Comparison of ENCODE assay signal across 23 cellular contexts in the genomic region with DNA sequence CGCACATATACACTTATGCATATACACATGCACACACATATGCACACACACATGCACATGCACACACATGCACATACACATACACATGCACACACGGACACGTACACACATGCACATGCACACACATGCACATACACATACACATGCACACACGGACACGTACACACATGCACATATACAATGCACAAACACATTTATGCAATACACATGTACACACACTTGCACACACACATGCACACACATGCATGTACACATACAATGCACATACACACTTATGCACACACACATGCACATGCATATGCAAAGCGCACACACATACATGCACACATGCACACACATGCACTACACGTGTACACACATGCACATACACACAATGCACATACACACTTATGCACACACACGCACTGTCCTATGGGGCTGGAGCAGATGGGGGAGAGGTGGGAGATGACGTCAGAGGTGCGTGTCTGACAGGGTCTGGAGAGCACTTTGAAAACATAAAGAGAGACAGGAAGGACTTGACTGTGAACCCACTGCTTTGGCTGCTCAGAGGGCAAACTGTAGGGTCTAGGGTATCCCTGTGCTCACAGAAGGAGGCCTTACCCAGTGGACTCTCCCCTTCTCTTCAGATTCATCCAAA.
"Had no signal": no experiment of that assay in that cellular context is flagged by ENCODE, and none has a peak within 500 bp of the region (broad histone marks: within the 10 kb centered on the region; RNA-seq: fewer than 3 reads in every experiment).

No MANE protein-coding gene starts in this region.

- DNase-seq: activated CD4-positive, alpha-beta memory T cell treated with anti-CD3 and anti-CD28 coated beads for 36 hours; activated CD4-positive, alpha-beta T cell treated with anti-CD3 and anti-CD28 coated beads, Interleukin-2, amount 10 ng/mL, durations not matched to agents 7 days and 5 days; activated CD4-positive, CD25-positive, alpha-beta regulatory T cell; activated CD8-positive, alpha-beta memory T cell treated with anti-CD3 and anti-CD28 coated beads for 24 hours; activated gamma-delta T cell treated with Interleukin-2 at 50 U/mL for 16 hours; activated naive CD4-positive, alpha-beta T cell treated with anti-CD3 and anti-CD28 coated beads, Interleukin-2, amount 10 ng/mL, durations not matched to agents 7 days and 5 days; activated naive CD8-positive, alpha-beta T cell treated with anti-CD3 and anti-CD28 coated beads for 36 hours; activated T-cell treated with anti-CD3 and anti-CD28 coated beads, Interleukin-2, amount 50 U/mL, for 4 hours; brain microvascular endothelial cell; cerebellar nuclear complex; NCI-H1092 treated with DMSO at 0.1 percent for 48 hours; NCI-H1436; NCI-H1694 treated with DMSO at 0.1 percent for 48 hours; NCI-H2081; NCI-H446; NCI-H524; Peyer's patch; Right ventricle myocardium superior; SJCRH30; SK-N-SH; T-helper 1 cell had no signal

- H3K4me2 ChIP-seq: SK-N-SH had no signal

- H3K4me3 Mint-ChIP-seq: activated CD4-positive, alpha-beta memory T cell treated with anti-CD3 and anti-CD28 coated beads for 36 hours; activated CD4-positive, alpha-beta T cell treated with anti-CD3 and anti-CD28 coated beads, Interleukin-2, amount 10 ng/mL, durations not matched to agents 7 days and 5 days; activated naive CD4-positive, alpha-beta T cell treated with anti-CD3 and anti-CD28 coated beads, Interleukin-2, amount 10 ng/mL, durations not matched to agents 7 days and 5 days; activated naive CD8-positive, alpha-beta T cell treated with anti-CD3 and anti-CD28 coated beads for 36 hours; activated T-cell treated with anti-CD3 and anti-CD28 coated beads, Interleukin-2, amount 50 U/mL, for 4 hours had no signal

- ATAC-seq: activated T-cell treated with anti-CD3 and anti-CD28 coated beads, Interleukin-2, amount 50 U/mL, for 4 hours had no signal

- H3K27me3 Mint-ChIP-seq: activated CD4-positive, alpha-beta T cell treated with anti-CD3 and anti-CD28 coated beads, Interleukin-2, amount 10 ng/mL, durations not matched to agents 7 days and 5 days; activated naive CD4-positive, alpha-beta T cell treated with anti-CD3 and anti-CD28 coated beads, Interleukin-2, amount 10 ng/mL, durations not matched to agents 7 days and 5 days had no signal

- H3K36me3 ChIP-seq: brain microvascular endothelial cell, Peyer's patch, SJCRH30 had no signal

- H3K27ac Mint-ChIP-seq: activated CD4-positive, alpha-beta memory T cell treated with anti-CD3 and anti-CD28 coated beads for 36 hours; activated CD4-positive, alpha-beta T cell treated with anti-CD3 and anti-CD28 coated beads, Interleukin-2, amount 10 ng/mL, durations not matched to agents 7 days and 5 days; activated naive CD4-positive, alpha-beta T cell treated with anti-CD3 and anti-CD28 coated beads, Interleukin-2, amount 10 ng/mL, durations not matched to agents 7 days and 5 days; activated naive CD8-positive, alpha-beta T cell treated with anti-CD3 and anti-CD28 coated beads for 36 hours had no signal

- H3K27ac ChIP-seq: brain microvascular endothelial cell, Peyer's patch, RWPE1, SJCRH30, VCaP had no signal

- H3K4me3 ChIP-seq: Peyer's patch, SJCRH30 had no signal

- H3K36me3 Mint-ChIP-seq: activated CD4-positive, alpha-beta memory T cell treated with anti-CD3 and anti-CD28 coated beads for 36 hours; activated naive CD4-positive, alpha-beta T cell treated with anti-CD3 and anti-CD28 coated beads, Interleukin-2, amount 10 ng/mL, durations not matched to agents 7 days and 5 days; activated naive CD8-positive, alpha-beta T cell treated with anti-CD3 and anti-CD28 coated beads for 36 hours had no signal

- H3K4me1 ChIP-seq: Peyer's patch, SJCRH30 had no signal

- H3K27me3 ChIP-seq: brain microvascular endothelial cell, Peyer's patch had no signal

- H3K9me3 Mint-ChIP-seq: activated naive CD8-positive, alpha-beta T cell treated with anti-CD3 and anti-CD28 coated beads for 36 hours had no signal

- H3K9me3 ChIP-seq: Peyer's patch, SJCRH30, SK-N-SH had no signal

- H3K4me1 Mint-ChIP-seq: activated CD4-positive, alpha-beta T cell treated with anti-CD3 and anti-CD28 coated beads, Interleukin-2, amount 10 ng/mL, durations not matched to agents 7 days and 5 days; activated naive CD4-positive, alpha-beta T cell treated with anti-CD3 and anti-CD28 coated beads, Interleukin-2, amount 10 ng/mL, durations not matched to agents 7 days and 5 days; activated naive CD8-positive, alpha-beta T cell treated with anti-CD3 and anti-CD28 coated beads for 36 hours had no signal

- H3K9ac ChIP-seq: SK-N-SH had no signal
